ENCODE assay signal across 20 cellular contexts in the genomic region with DNA sequence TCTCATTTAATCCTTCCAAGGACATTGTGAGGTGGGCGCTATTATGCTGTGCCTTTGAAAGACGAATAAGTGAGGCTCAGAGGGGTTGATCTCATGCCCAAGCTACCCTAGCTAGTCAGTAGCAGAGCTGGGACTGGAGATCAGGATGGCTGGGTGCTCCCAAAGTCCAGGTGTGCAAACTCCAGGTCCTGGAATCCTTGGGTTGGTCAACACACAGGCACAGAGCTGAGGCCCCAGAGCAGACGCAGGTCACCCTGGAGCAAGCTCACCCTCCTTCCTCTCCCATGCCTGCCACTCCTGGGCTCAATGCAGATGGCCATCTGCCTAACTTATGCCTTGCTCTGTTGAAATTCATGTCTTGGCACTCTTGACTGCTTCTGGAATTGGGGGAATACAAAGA.
A peak's percentile ranks its signal among the peaks of the same experiment; 100 is the strongest.
DNase-seq lines count a peak whose midpoint lies in the region; ATAC-seq and TF ChIP-seq lines count a peak whose summit lies in the region.
"Had no signal": no experiment of that assay in that cellular context is flagged by ENCODE, and none has a peak within 500 bp of the region (broad histone marks: within the 10 kb centered on the region; RNA-seq: fewer than 3 reads in every experiment).

No MANE protein-coding gene starts in this region.

- H3K4me2 ChIP-seq in IMR-90 (ENCODE audit: low read depth, low read length) (no peak overlapping the region), Karpas-422 (ENCODE audit: low read depth, low read length, poor library complexity, severe bottlenecking) (no peak overlapping the region)

- no peak overlapping the region for H2BK20ac ChIP-seq in IMR-90 (ENCODE audit: low read depth, low read length)

- in situ Hi-C loops in IMR-90 (cut with MboI; ENCODE audit: low sequenced_read_pairs), result no loop called here

- no peaks in the 10 kb centered on the region for H3K9me1 ChIP-seq in IMR-90 (ENCODE audit: insufficient read depth, low read length)

- no peak overlapping the region for H4K5ac ChIP-seq in IMR-90 (ENCODE audit: low read depth, low read length)

- no peak overlapping the region for H3K14ac ChIP-seq in IMR-90 (replicated peaks; ENCODE audit: low read depth, low read length)

- H2BK15ac ChIP-seq in IMR-90 (ENCODE audit: low read depth, low read length), result no peak overlapping the region

- H3K27me3 ChIP-seq in IMR-90 (ENCODE audit: control insufficient read depth, insufficient read depth, low read length) (no peaks in the 10 kb centered on the region), esophagus muscularis mucosa (peaks cover 0 to 73% (median 3%) of the 10 kb centered on the region in 4 donors), Karpas-422 (ENCODE audit: low read length) (no peaks in the 10 kb centered on the region)
- H3K27me3 ChIP-seq: MG63 had no signal

- H3K9me3 Mint-ChIP-seq in osteocyte (ENCODE audit: unreplicated experiment), result no peaks in the 10 kb centered on the region

- H2AK9ac ChIP-seq in IMR-90 (replicated peaks; ENCODE audit: low read depth, low read length, poor library complexity), result peak overlapping the region; percentile 50

- CTCF ChIA-PET in IMR-90 (lab: Yijun Ruan, JAX), result no interaction called here

- no peak for TF ChIP-seq RAD21 in IMR-90 (IDR thresholded peaks at IDR 0.05; ENCODE audit: low read length)

- H3K4me3 Mint-ChIP-seq in osteocyte (ENCODE audit: unreplicated experiment), result no peak overlapping the region
- H3K4me3 Mint-ChIP-seq: CD4-positive, alpha-beta memory T cell had no signal

- TF ChIP-seq CTCF in IMR-90 (conservative IDR thresholded peaks at IDR 0.05; ENCODE audit: low read depth, low read length) (no peak), esophagus muscularis mucosa (IDR thresholded peaks at IDR 0.05) (no peak), osteocyte (IDR thresholded peaks at IDR 0.05) (no peak)

- H2BK120ac ChIP-seq in IMR-90 (ENCODE audit: low read depth, low read length), result no peak overlapping the region

- no peak overlapping the region for H3K56ac ChIP-seq in IMR-90 (ENCODE audit: extremely low read depth, insufficient read depth, low read length)

- H3K18ac ChIP-seq in IMR-90 (ENCODE audit: low read depth, low read length), result no peak overlapping the region

- H3K4me3 ChIP-seq in IMR-90 (ENCODE audit: insufficient read depth, low read depth, low read length) (no peak overlapping the region), esophagus muscularis mucosa (no peak overlapping the region), Karpas-422 (ENCODE audit: low read length) (no peak overlapping the region)
- H3K4me3 ChIP-seq: MG63, SJSA1 had no signal

- no peak overlapping the region for H2AK5ac ChIP-seq in IMR-90 (ENCODE audit: low read depth, low read length)

- H3K79me2 ChIP-seq in Karpas-422 (ENCODE audit: low read length), result no peaks in the 10 kb centered on the region

- dilution Hi-C loops in IMR-90 (cut with HindIII; ENCODE audit: low sequenced_read_pairs, unreplicated experiment), result no loop called here

- H3K27ac Mint-ChIP-seq in osteocyte (ENCODE audit: unreplicated experiment), result no peak overlapping the region
- H3K27ac Mint-ChIP-seq: CD4-positive, alpha-beta memory T cell had no signal

- TF ChIP-seq POLR2A in IMR-90 (IDR thresholded peaks at IDR 0.05; ENCODE audit: low read depth, low read length), result no peak
- TF ChIP-seq POLR2A in esophagus muscularis mucosa (IDR thresholded peaks at IDR 0.05; ENCODE audit: low read depth), result no peak

- H4K91ac ChIP-seq in IMR-90 (ENCODE audit: insufficient read depth, low read depth, low read length), result no peak overlapping the region

- H3K4me1 Mint-ChIP-seq in osteocyte (ENCODE audit: unreplicated experiment), result no peaks in the 10 kb centered on the region
- H3K4me1 Mint-ChIP-seq: CD4-positive, alpha-beta memory T cell had no signal

- no peaks in the 10 kb centered on the region for H3K79me1 ChIP-seq in IMR-90 (ENCODE audit: low read depth in 1 of 2, low read length in 2 of 2)

- H2AFZ ChIP-seq in IMR-90 (replicated peaks; ENCODE audit: low read length, poor library complexity) (no peak overlapping the region), Karpas-422 (ENCODE audit: low read length) (no peak overlapping the region)

- H2BK5ac ChIP-seq in IMR-90 (ENCODE audit: low read depth, low read length, poor library complexity, severe bottlenecking), result no peak overlapping the region

- no peak for TF ChIP-seq EP300 in esophagus muscularis mucosa (IDR thresholded peaks at IDR 0.05)

- no TSS peak for BruUV-seq in IMR-90 (replicated peaks; lab: Mats Ljungman, UMichigan)

- H3K36me3 ChIP-seq in IMR-90 (ENCODE audit: control insufficient read depth, insufficient read depth, low read length) (no peaks in the 10 kb centered on the region), esophagus muscularis mucosa (no peaks in the 10 kb centered on the region), Karpas-422 (ENCODE audit: insufficient read depth, low read length) (no peaks in the 10 kb centered on the region)
- H3K36me3 ChIP-seq: MG63, SJSA1 had no signal

- H4K8ac ChIP-seq in IMR-90 (ENCODE audit: low read depth in 2 of 2, low read length in 2 of 2), result no peak overlapping the region

- WGBS in IMR-90 (ENCODE audit: extremely low coverage in 2 of 2, insufficient read length in 1 of 2), 2 experiments, result 80% methylated on average over 1 of the region's 3 CpGs; no CpG with 5 or more reads in 1 of the 2 experiments
- 62% methylated on average over 3 of the region's 3 CpGs for WGBS in esophagus muscularis mucosa

- no peak overlapping the region for H3K23ac ChIP-seq in IMR-90 (ENCODE audit: low read depth, low read length)

- H3K9me3 ChIP-seq in IMR-90 (ENCODE audit: control insufficient read depth, insufficient read depth, low read length) (no peaks in the 10 kb centered on the region), esophagus muscularis mucosa (peaks cover 0 to 11% (median 5%) of the 10 kb centered on the region in 4 donors), Karpas-422 (ENCODE audit: low read length) (no peaks in the 10 kb centered on the region)
- H3K9me3 ChIP-seq: MG63, SJSA1 had no signal

- intact Hi-C loops in IMR-90 (cut with micrococcal nuclease) (no loop called here), esophagus muscularis mucosa (cut with DNase I) (no loop called here)

- no peak for ATAC-seq in IMR-90 (ENCODE audit: low read depth)
- ATAC-seq in GM18867 (IDR thresholded peaks at IDR 0.05; ENCODE audit: unreplicated experiment), result no peak
- no peak for ATAC-seq in HG02571 (IDR thresholded peaks at IDR 0.05; ENCODE audit: unreplicated experiment)
- ATAC-seq: HCT116 had no signal

- H3K36me3 Mint-ChIP-seq in osteocyte (ENCODE audit: unreplicated experiment), result no peaks in the 10 kb centered on the region
- H3K36me3 Mint-ChIP-seq: CD4-positive, alpha-beta memory T cell had no signal

- H3K9me2 ChIP-seq in Karpas-422 (replicated peaks; ENCODE audit: insufficient read depth, low read length), result no peaks in the 10 kb centered on the region

- H4K20me1 ChIP-seq in IMR-90 (ENCODE audit: insufficient read depth, low read length) (no peaks in the 10 kb centered on the region; the same call in 1 of the 2 replicates), Karpas-422 (ENCODE audit: insufficient read depth, low read depth, low read length) (no peaks in the 10 kb centered on the region)

- H3K27me3 Mint-ChIP-seq in osteocyte (ENCODE audit: unreplicated experiment), result peaks cover 13% of the 10 kb centered on the region

- H3K9ac ChIP-seq in IMR-90 (ENCODE audit: low read depth, low read length), result no peak overlapping the region
- H3K9ac ChIP-seq in Karpas-422 (ENCODE audit: low read length), result no peak overlapping the region

- POLR2A ChIA-PET in IMR-90 (lab: Charles Lee; ENCODE audit: unreplicated experiment), result no interaction called here

- H3K27ac ChIP-seq in IMR-90 (ENCODE audit: insufficient read depth, low read length) (no peak overlapping the region), esophagus muscularis mucosa (replicated peaks in 1 of 4) (no peak overlapping the region), Karpas-422 (ENCODE audit: low read length) (no peak overlapping the region)
- H3K27ac ChIP-seq: SJSA1 had no signal

- DNase-seq in D341Med (ENCODE audit: low spot score) (peak; percentile 7), IMR-90 (no peak), esophagus muscularis mucosa (ENCODE audit: extremely low spot score) (peak; percentile 78), osteocyte (ENCODE audit: extremely low spot score, unreplicated experiment) (peak; percentile 64), NCI-H1694 treated with DMSO at 0.1 percent for 48 hours (lab: John Stamatoyannopoulos, UW) (no peak), Karpas-422 (no peak)
- DNase-seq: C1 segment of cervical spinal cord; CD4-positive, alpha-beta memory T cell; COR-L47; GOT3; KBM-7; MG63; NCI-H2029 treated with DMSO at 0.1 percent for 48 hours; NCI-H526 treated with DMSO at 0.1 percent for 48 hours; Right ventricle myocardium superior; RPMI8226 had no signal

- no peak overlapping the region for H3K4ac ChIP-seq in IMR-90 (ENCODE audit: low read depth, low read length)

- H3K4me1 ChIP-seq in IMR-90 (ENCODE audit: control insufficient read depth, insufficient read depth, low read length) (no peaks in the 10 kb centered on the region), esophagus muscularis mucosa (no peaks in the 10 kb centered on the region), Karpas-422 (ENCODE audit: low read length) (no peaks in the 10 kb centered on the region)
- H3K4me1 ChIP-seq: SJSA1 had no signal

TF ChIP-seq in IMR-90, 13 proteins besides CTCF, POLR2A, EP300 and RAD21 (continues in another document):
- TF ChIP-seq MAFK (IDR thresholded peaks at IDR 0.05; ENCODE audit: low read depth, low read length), result no peak
- TF ChIP-seq MAZ (IDR thresholded peaks at IDR 0.05; ENCODE audit: borderline replicate concordance, low read depth, low read length), result no peak
- no peak for TF ChIP-seq BHLHE40 (IDR thresholded peaks at IDR 0.05; ENCODE audit: low read depth, low read length)
- TF ChIP-seq CEBPB (IDR thresholded peaks at IDR 0.05; ENCODE audit: low read depth, low read length), result no peak
- TF ChIP-seq CHD1 (IDR thresholded peaks at IDR 0.05; ENCODE audit: low read depth, low read length), result no peak
- TF ChIP-seq, protein P1, sequence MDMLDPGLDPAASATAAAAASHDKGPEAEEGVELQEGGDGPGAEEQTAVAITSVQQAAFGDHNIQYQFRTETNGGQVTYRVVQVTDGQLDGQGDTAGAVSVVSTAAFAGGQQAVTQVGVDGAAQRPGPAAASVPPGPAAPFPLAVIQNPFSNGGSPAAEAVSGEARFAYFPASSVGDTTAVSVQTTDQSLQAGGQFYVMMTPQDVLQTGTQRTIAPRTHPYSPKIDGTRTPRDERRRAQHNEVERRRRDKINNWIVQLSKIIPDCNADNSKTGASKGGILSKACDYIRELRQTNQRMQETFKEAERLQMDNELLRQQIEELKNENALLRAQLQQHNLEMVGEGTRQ (IDR thresholded peaks at IDR 0.05; ENCODE audit: low read depth, low read length), result no peak
- TF ChIP-seq FOS (IDR thresholded peaks at IDR 0.05; ENCODE audit: low read depth, low read length), result no peak
- no peak for TF ChIP-seq RFX5 (IDR thresholded peaks at IDR 0.05; ENCODE audit: low read depth, low read length)
- TF ChIP-seq MXI1 (IDR thresholded peaks at IDR 0.05; ENCODE audit: borderline replicate concordance, low read depth, low read length), result no peak
- TF ChIP-seq NFE2L2 (IDR thresholded peaks at IDR 0.05; ENCODE audit: low read depth, low read length), result no peak
- TF ChIP-seq SMC3 (IDR thresholded peaks at IDR 0.05; ENCODE audit: low read depth, low read length), result no peak

Comparison
In these comparisons a context has a peak if more than half of its experiments do, and no peak if none do; other contexts are left out.
1. DNase-seq: peak in D341Med (single experiment), esophagus muscularis mucosa (single experiment) and osteocyte (single experiment); none in IMR-90 (single experiment), NCI-H1694 treated with DMSO at 0.1 percent for 48 hours (single experiment) and Karpas-422 (single experiment).